2 cellular contexts compared by ENCODE assay signal in the genomic region with DNA sequence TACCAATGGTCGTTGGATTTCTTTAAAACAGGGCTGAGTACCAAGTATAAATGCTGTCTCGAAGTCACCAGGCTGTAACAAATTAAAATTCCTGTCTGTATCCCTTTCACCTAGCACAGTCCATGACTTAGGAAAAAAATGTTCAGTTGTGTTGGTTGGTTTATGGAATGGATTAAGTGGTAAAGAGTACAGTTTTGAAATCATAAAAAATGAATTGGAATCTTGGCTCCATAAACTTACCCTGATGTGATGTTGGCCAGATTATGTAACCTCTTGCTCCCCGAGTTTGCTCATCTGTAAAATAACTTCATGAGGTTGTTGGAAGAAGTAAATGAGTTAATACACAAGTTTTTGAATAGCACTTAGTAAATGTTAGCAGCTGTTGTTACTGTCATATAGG.
TF ChIP-seq lines count a peak whose summit lies in the region.

No MANE protein-coding gene starts in this region.

TF ChIP-seq in SK-N-SH treated with all-trans-retinoic acid at 6 μM for 48 hours, 23 proteins besides CTCF, POLR2A, EP300 and RAD21 (continued from another document):
- TF ChIP-seq, protein P1, sequence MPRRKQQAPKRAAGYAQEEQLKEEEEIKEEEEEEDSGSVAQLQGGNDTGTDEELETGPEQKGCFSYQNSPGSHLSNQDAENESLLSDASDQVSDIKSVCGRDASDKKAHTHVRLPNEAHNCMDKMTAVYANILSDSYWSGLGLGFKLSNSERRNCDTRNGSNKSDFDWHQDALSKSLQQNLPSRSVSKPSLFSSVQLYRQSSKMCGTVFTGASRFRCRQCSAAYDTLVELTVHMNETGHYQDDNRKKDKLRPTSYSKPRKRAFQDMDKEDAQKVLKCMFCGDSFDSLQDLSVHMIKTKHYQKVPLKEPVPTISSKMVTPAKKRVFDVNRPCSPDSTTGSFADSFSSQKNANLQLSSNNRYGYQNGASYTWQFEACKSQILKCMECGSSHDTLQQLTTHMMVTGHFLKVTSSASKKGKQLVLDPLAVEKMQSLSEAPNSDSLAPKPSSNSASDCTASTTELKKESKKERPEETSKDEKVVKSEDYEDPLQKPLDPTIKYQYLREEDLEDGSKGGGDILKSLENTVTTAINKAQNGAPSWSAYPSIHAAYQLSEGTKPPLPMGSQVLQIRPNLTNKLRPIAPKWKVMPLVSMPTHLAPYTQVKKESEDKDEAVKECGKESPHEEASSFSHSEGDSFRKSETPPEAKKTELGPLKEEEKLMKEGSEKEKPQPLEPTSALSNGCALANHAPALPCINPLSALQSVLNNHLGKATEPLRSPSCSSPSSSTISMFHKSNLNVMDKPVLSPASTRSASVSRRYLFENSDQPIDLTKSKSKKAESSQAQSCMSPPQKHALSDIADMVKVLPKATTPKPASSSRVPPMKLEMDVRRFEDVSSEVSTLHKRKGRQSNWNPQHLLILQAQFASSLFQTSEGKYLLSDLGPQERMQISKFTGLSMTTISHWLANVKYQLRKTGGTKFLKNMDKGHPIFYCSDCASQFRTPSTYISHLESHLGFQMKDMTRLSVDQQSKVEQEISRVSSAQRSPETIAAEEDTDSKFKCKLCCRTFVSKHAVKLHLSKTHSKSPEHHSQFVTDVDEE (CRISPR knock-in tag; IDR thresholded peaks at IDR 0.05) = no peak
- TF ChIP-seq OSR1 (CRISPR knock-in tag; IDR thresholded peaks at IDR 0.05) (no peak), ZNF565 (CRISPR knock-in tag; conservative IDR thresholded peaks at IDR 0.05; ENCODE audit: low read depth) (no peak), ZNF8 (CRISPR knock-in tag; IDR thresholded peaks at IDR 0.05) (no peak), CSDC2 (CRISPR knock-in tag; IDR thresholded peaks at IDR 0.05) (no peak), ZNF70 (CRISPR knock-in tag; IDR thresholded peaks at IDR 0.05) (no peak), ZFP30 (CRISPR knock-in tag; IDR thresholded peaks at IDR 0.05) (no peak), GLIS3 (CRISPR knock-in tag; IDR thresholded peaks at IDR 0.05) (no peak), ESRRG (CRISPR knock-in tag; IDR thresholded peaks at IDR 0.05) (no peak), ISL1 (CRISPR knock-in tag; IDR thresholded peaks at IDR 0.05) (no peak; the same call in 1 of the 2 replicates), TCF4 (CRISPR knock-in tag; IDR thresholded peaks at IDR 0.05; ENCODE audit: borderline replicate concordance) (no peak), RARB (CRISPR knock-in tag; IDR thresholded peaks at IDR 0.05) (no peak), BACH2 (CRISPR knock-in tag; IDR thresholded peaks at IDR 0.05; ENCODE audit: borderline replicate concordance) (no peak), TOX (CRISPR knock-in tag; IDR thresholded peaks at IDR 0.05; ENCODE audit: borderline replicate concordance) (no peak)
- TF ChIP-seq, protein P2, sequence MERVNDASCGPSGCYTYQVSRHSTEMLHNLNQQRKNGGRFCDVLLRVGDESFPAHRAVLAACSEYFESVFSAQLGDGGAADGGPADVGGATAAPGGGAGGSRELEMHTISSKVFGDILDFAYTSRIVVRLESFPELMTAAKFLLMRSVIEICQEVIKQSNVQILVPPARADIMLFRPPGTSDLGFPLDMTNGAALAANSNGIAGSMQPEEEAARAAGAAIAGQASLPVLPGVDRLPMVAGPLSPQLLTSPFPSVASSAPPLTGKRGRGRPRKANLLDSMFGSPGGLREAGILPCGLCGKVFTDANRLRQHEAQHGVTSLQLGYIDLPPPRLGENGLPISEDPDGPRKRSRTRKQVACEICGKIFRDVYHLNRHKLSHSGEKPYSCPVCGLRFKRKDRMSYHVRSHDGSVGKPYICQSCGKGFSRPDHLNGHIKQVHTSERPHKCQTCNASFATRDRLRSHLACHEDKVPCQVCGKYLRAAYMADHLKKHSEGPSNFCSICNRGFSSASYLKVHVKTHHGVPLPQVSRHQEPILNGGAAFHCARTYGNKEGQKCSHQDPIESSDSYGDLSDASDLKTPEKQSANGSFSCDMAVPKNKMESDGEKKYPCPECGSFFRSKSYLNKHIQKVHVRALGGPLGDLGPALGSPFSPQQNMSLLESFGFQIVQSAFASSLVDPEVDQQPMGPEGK (CRISPR knock-in tag; IDR thresholded peaks at IDR 0.05; ENCODE audit: borderline replicate concordance) = no peak
- TF ChIP-seq, protein P3, sequence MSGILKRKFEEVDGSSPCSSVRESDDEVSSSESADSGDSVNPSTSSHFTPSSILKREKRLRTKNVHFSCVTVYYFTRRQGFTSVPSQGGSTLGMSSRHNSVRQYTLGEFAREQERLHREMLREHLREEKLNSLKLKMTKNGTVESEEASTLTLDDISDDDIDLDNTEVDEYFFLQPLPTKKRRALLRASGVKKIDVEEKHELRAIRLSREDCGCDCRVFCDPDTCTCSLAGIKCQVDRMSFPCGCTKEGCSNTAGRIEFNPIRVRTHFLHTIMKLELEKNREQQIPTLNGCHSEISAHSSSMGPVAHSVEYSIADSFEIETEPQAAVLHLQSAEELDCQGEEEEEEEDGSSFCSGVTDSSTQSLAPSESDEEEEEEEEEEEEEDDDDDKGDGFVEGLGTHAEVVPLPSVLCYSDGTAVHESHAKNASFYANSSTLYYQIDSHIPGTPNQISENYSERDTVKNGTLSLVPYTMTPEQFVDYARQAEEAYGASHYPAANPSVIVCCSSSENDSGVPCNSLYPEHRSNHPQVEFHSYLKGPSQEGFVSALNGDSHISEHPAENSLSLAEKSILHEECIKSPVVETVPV (CRISPR knock-in tag; IDR thresholded peaks at IDR 0.05) = no peak
- TF ChIP-seq, protein P4, sequence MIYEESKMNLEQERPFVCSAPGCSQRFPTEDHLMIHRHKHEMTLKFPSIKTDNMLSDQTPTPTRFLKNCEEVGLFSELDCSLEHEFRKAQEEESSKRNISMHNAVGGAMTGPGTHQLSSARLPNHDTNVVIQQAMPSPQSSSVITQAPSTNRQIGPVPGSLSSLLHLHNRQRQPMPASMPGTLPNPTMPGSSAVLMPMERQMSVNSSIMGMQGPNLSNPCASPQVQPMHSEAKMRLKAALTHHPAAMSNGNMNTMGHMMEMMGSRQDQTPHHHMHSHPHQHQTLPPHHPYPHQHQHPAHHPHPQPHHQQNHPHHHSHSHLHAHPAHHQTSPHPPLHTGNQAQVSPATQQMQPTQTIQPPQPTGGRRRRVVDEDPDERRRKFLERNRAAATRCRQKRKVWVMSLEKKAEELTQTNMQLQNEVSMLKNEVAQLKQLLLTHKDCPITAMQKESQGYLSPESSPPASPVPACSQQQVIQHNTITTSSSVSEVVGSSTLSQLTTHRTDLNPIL (CRISPR knock-in tag; IDR thresholded peaks at IDR 0.05; ENCODE audit: low read depth) = no peak

TF ChIP-seq in SK-N-SH, 30 proteins besides CTCF, POLR2A, EP300 and RAD21 (continued from another document):
- TF ChIP-seq FOSL2 (IDR thresholded peaks at IDR 0.05; ENCODE audit: borderline replicate concordance, low read depth) = no peak
